In genomic region chr17:43858201-43858600, GRCh38 we compare ENCODE assay signal across 24 cellular contexts. TPM values are rescaled to one million over a fixed set of nuclear protein-coding genes. Genes with fewer than 3 reads are reported as not detected.
A peak's percentile ranks its signal among the peaks of the same experiment; 100 is the strongest.
DNase-seq lines count a peak whose midpoint lies in the region; ATAC-seq and TF ChIP-seq lines count a peak whose summit lies in the region.
"Had no signal": no experiment of that assay in that cellular context is flagged by ENCODE, and none has a peak within 500 bp of the region (broad histone marks: within the 10 kb centered on the region; RNA-seq: fewer than 3 reads in every experiment).

No MANE protein-coding gene starts in this region.

- WGBS in right cardiac atrium = 59% methylated on average over 7 of the region's 7 CpGs
- WGBS in psoas muscle, 3 donors = 56 to 73% (median 72%) methylated on average over 7 of the region's 7 CpGs

- H3K9me3 Mint-ChIP-seq in endothelial cell (ENCODE audit: unreplicated experiment) = no peaks in the 10 kb centered on the region
- H3K9me3 Mint-ChIP-seq: CD4-positive, alpha-beta T cell had no signal

- peaks cover 2% of the 10 kb centered on the region for H3K27me3 Mint-ChIP-seq in endothelial cell (ENCODE audit: unreplicated experiment)

- H3K4me2 ChIP-seq in MM.1S (ENCODE audit: low read depth, low read length) = no peak overlapping the region

- no peaks in the 10 kb centered on the region for H3K36me3 Mint-ChIP-seq in endothelial cell (ENCODE audit: low read depth, unreplicated experiment)

- ATAC-seq in right cardiac atrium = no peak
- no peak for ATAC-seq in psoas muscle
- ATAC-seq: HCT116 had no signal

- H3K4me1 ChIP-seq in right cardiac atrium (ENCODE audit: control insufficient read depth, insufficient read depth, low read length) = peaks cover 24% of the 10 kb centered on the region
- H3K4me1 ChIP-seq in right atrium auricular region = peaks cover 0 to 50% of the 10 kb centered on the region in 2 donors
- peaks cover 9% of the 10 kb centered on the region for H3K4me1 ChIP-seq in psoas muscle
- H3K4me1 ChIP-seq in MM.1S (ENCODE audit: low read length) = no peaks in the 10 kb centered on the region
- H3K4me1 ChIP-seq: BE2C had no signal

- H3K36me3 ChIP-seq in right atrium auricular region (no peaks in the 10 kb centered on the region), psoas muscle (ENCODE audit: insufficient read depth in 1 of 2, low read depth in 1 of 2) (no peaks in the 10 kb centered on the region), MM.1S (replicated peaks; ENCODE audit: insufficient read depth, low read length) (no peaks in the 10 kb centered on the region)
- H3K36me3 ChIP-seq: BE2C had no signal

- intact Hi-C loops in right cardiac atrium (cut with DNase I) = no loop called here
- intact Hi-C loops in psoas muscle (cut with DNase I) = no loop called here

- no peaks in the 10 kb centered on the region for H3F3A ChIP-seq in MM.1S (ENCODE audit: insufficient read depth, low read length)

- H3K27ac ChIP-seq in right cardiac atrium (ENCODE audit: low read length) (peak overlapping the region; percentile 10), right atrium auricular region (peak overlapping the region in 1 of 2 donors; percentile 4), psoas muscle (peak overlapping the region; percentile 7), MM.1S (ENCODE audit: low read length) (no peak overlapping the region)
- H3K27ac ChIP-seq: HL-60 had no signal

- no peak overlapping the region for H3K9ac ChIP-seq in MM.1S (ENCODE audit: low read length)

- H3K27ac Mint-ChIP-seq in endothelial cell (ENCODE audit: unreplicated experiment) = peak overlapping the region; percentile 97
- H3K27ac Mint-ChIP-seq: CD4-positive, alpha-beta T cell had no signal

- TF ChIP-seq CTCF in right atrium auricular region (IDR thresholded peaks at IDR 0.05) = no peak
- TF ChIP-seq CTCF in endothelial cell (IDR thresholded peaks at IDR 0.05; ENCODE audit: unreplicated experiment) = no peak
- no peak for TF ChIP-seq CTCF in psoas muscle (IDR thresholded peaks at IDR 0.05)
- no peak for TF ChIP-seq CTCF in MM.1S (IDR thresholded peaks at IDR 0.05; ENCODE audit: low read length)

- H3K4me1 Mint-ChIP-seq in endothelial cell (ENCODE audit: unreplicated experiment) = peaks cover 53% of the 10 kb centered on the region

- H3K27me3 ChIP-seq in right cardiac atrium (ENCODE audit: control insufficient read depth, insufficient read depth) = no peaks in the 10 kb centered on the region
- H3K27me3 ChIP-seq in right atrium auricular region = no peaks in the 10 kb centered on the region
- peaks cover 0 to 3% (median 0%) of the 10 kb centered on the region in 3 donors for H3K27me3 ChIP-seq in psoas muscle (ENCODE audit: insufficient read depth in 3 of 3, low read length in 2 of 3)
- H3K27me3 ChIP-seq in MM.1S (replicated peaks; ENCODE audit: insufficient read depth, low read length) = peaks cover 93% of the 10 kb centered on the region
- H3K27me3 ChIP-seq: BE2C had no signal

- H2AFZ ChIP-seq in MM.1S (ENCODE audit: low read length) = no peak overlapping the region

- H3K4me3 ChIP-seq in right cardiac atrium (ENCODE audit: low read length) = no peak overlapping the region
- no peak overlapping the region for H3K4me3 ChIP-seq in right atrium auricular region
- peak overlapping the region; percentile 6 for H3K4me3 ChIP-seq in psoas muscle
- H3K4me3 ChIP-seq in MM.1S (ENCODE audit: low read length) = no peak overlapping the region

- H4K20me1 ChIP-seq in MM.1S (ENCODE audit: insufficient read depth, low read length) = no peaks in the 10 kb centered on the region

- H3K79me2 ChIP-seq in MM.1S (ENCODE audit: low read length) = no peaks in the 10 kb centered on the region

- H3K4me3 Mint-ChIP-seq in endothelial cell (ENCODE audit: unreplicated experiment) = no peak overlapping the region
- H3K4me3 Mint-ChIP-seq: CD4-positive, alpha-beta T cell had no signal

- H3K9me2 ChIP-seq in MM.1S (replicated peaks; ENCODE audit: insufficient read depth, low read length) = no peaks in the 10 kb centered on the region

- DNase-seq in right cardiac atrium (no peak), right atrium auricular region (ENCODE audit: low spot score) (no peak), endothelial cell (ENCODE audit: low spot score) (no peak), psoas muscle (no peak), inferior parietal cortex (ENCODE audit: extremely low spot score) (no peak), iPS-NIHi7 (ENCODE audit: extremely low spot score) (no peak), MM.1S (no peak)
- DNase-seq: BE2C; CD4-positive, alpha-beta T cell; DMS153; KBM-7; NCI-H1092 treated with DMSO at 0.1 percent for 48 hours; NCI-H1436 treated with DMSO at 0.1 percent for 48 hours; NCI-H1930; NCI-H226; NCI-H510A treated with DMSO at 0.1 percent for 48 hours; NCI-H774; OCI-M1; SHP77 had no signal

- H3K9me3 ChIP-seq in right cardiac atrium (ENCODE audit: control insufficient read depth, low read length) (no peaks in the 10 kb centered on the region), right atrium auricular region (no peaks in the 10 kb centered on the region), psoas muscle (no peaks in the 10 kb centered on the region), MM.1S (replicated peaks; ENCODE audit: insufficient read depth, low read length) (no peaks in the 10 kb centered on the region)
- H3K9me3 ChIP-seq: BE2C had no signal

RNA-seq across cellular contexts. Expression of gene CD300LG, which starts 11.2 kb away (rescaled TPM):
- total RNA-seq in right cardiac atrium = 10 to 100 TPM in 3 of 4 donors, 1 to 10 TPM in 1; 3.8 to 29.2 (median 10.9) TPM
- polyA plus RNA-seq in right cardiac atrium = 20.8 TPM
- total RNA-seq in right atrium auricular region = 10 to 100 TPM; 11.8 to 30.4 TPM
- 5.4 TPM for total RNA-seq in endothelial cell (ENCODE audit: unreplicated experiment)
- total RNA-seq in psoas muscle = 10 to 100 TPM in 2 of 4 donors, 1 to 10 TPM in 2; 6.9 to 11.5 (median 10.2) TPM
- 10 to 100 TPM in 2 of 3 donors, 1 to 10 TPM in 1; 5.4 to 21.7 (median 14.7) TPM for polyA plus RNA-seq in psoas muscle
- total RNA-seq: A673; CD4-positive, alpha-beta T cell; G401; HT-29 had no signal

RNA-seq across cellular contexts. Expression of gene MPP3, which starts 25.3 kb away (rescaled TPM):
- 10 to 100 TPM; 42.1 to 77.4 (median 61.5) TPM for total RNA-seq in right cardiac atrium
- 46.1 TPM for polyA plus RNA-seq in right cardiac atrium
- 10 to 100 TPM; 35.0 to 36.2 TPM for total RNA-seq in right atrium auricular region
- total RNA-seq in endothelial cell (ENCODE audit: unreplicated experiment) = 5.2 TPM
- 1 to 10 TPM; 1.4 to 2.0 (median 1.5) TPM for total RNA-seq in psoas muscle
- polyA plus RNA-seq in psoas muscle = 1 to 10 TPM; 1.0 to 1.6 (median 1.4) TPM

RNA-seq across cellular contexts. Expression of gene MPP2, which starts 49.1 kb away (rescaled TPM):
- total RNA-seq in right cardiac atrium (10 to 100 TPM in 3 of 4 donors, 1 to 10 TPM in 1; 8.7 to 20.7 (median 15.9) TPM), right atrium auricular region (10 to 100 TPM; 11.9 to 15.6 TPM), endothelial cell (ENCODE audit: unreplicated experiment) (8.4 TPM), psoas muscle (1 to 10 TPM in 1 of 4 donors, under 1 TPM in 3; 0.42 to 1.6 (median 0.62) TPM)
- polyA plus RNA-seq in right cardiac atrium (8.8 TPM), psoas muscle (under 1 TPM; 0.19 to 0.38 (median 0.21) TPM)
